ENCODE assay signal across 17 cellular contexts in genomic region chr1:240765732-240766363, GRCh38.
A peak's percentile ranks its signal among the peaks of the same experiment; 100 is the strongest.
DNase-seq lines count a peak whose midpoint lies in the region; ATAC-seq and TF ChIP-seq lines count a peak whose summit lies in the region.
"Had no signal": no experiment of that assay in that cellular context is flagged by ENCODE, and none has a peak within 500 bp of the region (broad histone marks: within the 10 kb centered on the region; RNA-seq: fewer than 3 reads in every experiment).

No MANE protein-coding gene starts in this region.

- no peak overlapping the region for H3K4me3 ChIP-seq in SJSA1
- H3K4me3 ChIP-seq in skeletal muscle cell (ENCODE audit: low read depth, low read length), result no peak overlapping the region
- no peak overlapping the region for H3K4me3 ChIP-seq in right lobe of liver
- H3K4me3 ChIP-seq: Peyer's patch had no signal

- DNase-seq in GM04503 (ENCODE audit: low read depth), result peak; percentile 11
- peak; percentile 79 to 92 for DNase-seq in SJSA1 (ENCODE audit: low read depth in 1 of 2, low spot score in 2 of 2)
- peak; percentile 27 for DNase-seq in fibroblast of peridontal ligament (ENCODE audit: extremely low read depth)
- peak; percentile 7 for DNase-seq in skeletal muscle cell (ENCODE audit: low read depth)
- no peak for DNase-seq in RKO (ENCODE audit: low spot score)
- no peak for DNase-seq in NCI-H774 (lab: John Stamatoyannopoulos, UW)
- DNase-seq in right lobe of liver, result no peak
- DNase-seq: aorta, DMS79, kidney, NCI-H2081 treated with DMSO at 0.1 percent for 48 hours, Peyer's patch had no signal

- peak overlapping the region; percentile 99 for H3K27ac ChIP-seq in SJSA1
- H3K27ac ChIP-seq in right lobe of liver, result no peak overlapping the region
- H3K27ac ChIP-seq: neutrophil, Peyer's patch, VCaP had no signal

- H3K36me3 ChIP-seq in SJSA1 (peaks cover 3% of the 10 kb centered on the region; the same call in 1 of the 2 replicates), right lobe of liver (no peaks in the 10 kb centered on the region)
- H3K36me3 ChIP-seq: neutrophil, Peyer's patch had no signal

- WGBS in right lobe of liver (ENCODE audit: insufficient coverage, low coverage, low lambda C conversion rate, missing lambda C conversion rate), result 18% methylated on average over 5 of the region's 5 CpGs

- no peak for TF ChIP-seq CTCF in right lobe of liver (IDR thresholded peaks at IDR 0.05)

- H3K9me3 ChIP-seq in SJSA1 (replicated peaks), result 0 out of 2 replicates have a peak, but pooled peaks cover 3% of the 10 kb centered on the region
- no peaks in the 10 kb centered on the region for H3K9me3 ChIP-seq in right lobe of liver
- H3K9me3 ChIP-seq: neutrophil, Peyer's patch had no signal

- TF ChIP-seq POLR2A in right lobe of liver (IDR thresholded peaks at IDR 0.05), result no peak

- no peaks in the 10 kb centered on the region for H3K27me3 ChIP-seq in SJSA1 (replicated peaks)
- H3K27me3 ChIP-seq in right lobe of liver, result no peaks in the 10 kb centered on the region
- H3K27me3 ChIP-seq: neutrophil, Peyer's patch had no signal

- intact Hi-C loops in right lobe of liver (cut with DNase I), result no loop called here

- peaks cover 44% of the 10 kb centered on the region for H3K4me1 ChIP-seq in SJSA1 (replicated peaks)
- no peaks in the 10 kb centered on the region for H3K4me1 ChIP-seq in right lobe of liver
- H3K4me1 ChIP-seq: Peyer's patch had no signal

- no peak for ATAC-seq in GM18867 (IDR thresholded peaks at IDR 0.05; ENCODE audit: unreplicated experiment)
- no peak for ATAC-seq in right lobe of liver
- ATAC-seq: esophagus mucosa; stimulated activated memory B cell treated with anti-CD40 and anti-IgM and Interleukin-4, amounts not matched to agents 10 μg/mL and 1 μg/mL and 100 μg/mL, for 72 hours had no signal

Comparison
In these comparisons a context has a peak if more than half of its experiments do, and no peak if none do; other contexts are left out.
1. DNase-seq: peak in GM04503 (single experiment), SJSA1 (2 of 2), fibroblast of peridontal ligament (single experiment) and skeletal muscle cell (single experiment); none in RKO (single experiment), NCI-H774 (single experiment) and right lobe of liver (0 of 3).